ENCODE assay signal across 20 cellular contexts in genomic region chr4:27123769-27124124, GRCh38.
"Had no signal": no experiment of that assay in that cellular context is flagged by ENCODE, and none has a peak within 500 bp of the region (broad histone marks: within the 10 kb centered on the region; RNA-seq: fewer than 3 reads in every experiment).

No MANE protein-coding gene starts in this region.

- DNase-seq: activated CD4-positive, alpha-beta T cell treated with anti-CD3 and anti-CD28 coated beads, Interleukin-2, amount 50 U/mL, for 4 hours; activated gamma-delta T cell treated with Interleukin-2 at 50 U/mL for 16 hours; body of pancreas; effector CD4-positive, alpha-beta T cell; heart left ventricle; left cardiac atrium; lower lobe of right lung; stimulated activated naive B cell treated with anti-CD40 and anti-IgM and Interleukin-4, amounts not matched to agents 10 μg/mL and 1 μg/mL and 100 μg/mL, for 72 hours; upper lobe of right lung; WERI-Rb-1 had no signal

- H3K4me3 ChIP-seq: body of pancreas, coronary artery, esophagus muscularis mucosa, gastroesophageal sphincter, heart left ventricle, lower lobe of right lung, thoracic aorta, upper lobe of right lung had no signal

- H3K4me3 Mint-ChIP-seq: activated T-helper 1 cell treated with anti-CD3 and anti-CD28 coated beads, Interleukin-12 subunit alpha, Interleukin-12 subunit beta, Interleukin-2, Interleukin-4 antibody, amounts not matched to agents 30 ng/mL and 10 ng/mL and 1 ng/mL, durations not matched to agents 14 hours and 24 hours and 36 hours; central memory CD8-positive, alpha-beta T cell; mesothelial cell of epicardium; natural killer cell treated with Interleukin-12 subunit alpha and Interleukin-12 subunit beta and Interleukin-15 and Interleukin-18, amount 100 ng/mL, for 72 hours; stimulated activated naive B cell treated with anti-CD40 and anti-IgM and Interleukin-4, amounts not matched to agents 10 μg/mL and 1 μg/mL and 100 μg/mL, for 72 hours had no signal

- H3K27me3 ChIP-seq: body of pancreas, esophagus muscularis mucosa, gastroesophageal sphincter, upper lobe of right lung had no signal

- H3K27ac Mint-ChIP-seq: activated naive CD4-positive, alpha-beta T cell treated with anti-CD3 and anti-CD28 coated beads, Interleukin-2, amount 50 U/mL, for 72 hours; activated T-helper 1 cell treated with anti-CD3 and anti-CD28 coated beads, Interleukin-12 subunit alpha, Interleukin-12 subunit beta, Interleukin-2, Interleukin-4 antibody, amounts not matched to agents 30 ng/mL and 10 ng/mL and 1 ng/mL, durations not matched to agents 14 hours and 24 hours and 36 hours; mesothelial cell of epicardium; natural killer cell treated with Interleukin-12 subunit alpha and Interleukin-12 subunit beta and Interleukin-15 and Interleukin-18, amount 100 ng/mL, for 72 hours; progenitor cell of endocrine pancreas; stimulated activated naive B cell treated with anti-CD40 and anti-IgM and Interleukin-4, amounts not matched to agents 10 μg/mL and 1 μg/mL and 100 μg/mL, for 72 hours had no signal

- H3K4me1 Mint-ChIP-seq: central memory CD8-positive, alpha-beta T cell; mesothelial cell of epicardium; stimulated activated naive B cell treated with anti-CD40 and anti-IgM and Interleukin-4, amounts not matched to agents 10 μg/mL and 1 μg/mL and 100 μg/mL, for 72 hours had no signal

- H3K27ac ChIP-seq: body of pancreas, coronary artery, esophagus muscularis mucosa, gastroesophageal sphincter, heart left ventricle, lower lobe of right lung, thoracic aorta, upper lobe of right lung, WERI-Rb-1 had no signal

- H3K4me1 ChIP-seq: body of pancreas, esophagus muscularis mucosa, gastroesophageal sphincter, heart left ventricle, lower lobe of right lung, upper lobe of right lung had no signal

- H3K36me3 ChIP-seq: esophagus muscularis mucosa, gastroesophageal sphincter, heart left ventricle, lower lobe of right lung, thoracic aorta, upper lobe of right lung, WERI-Rb-1 had no signal

- H3K27me3 Mint-ChIP-seq: progenitor cell of endocrine pancreas; stimulated activated naive B cell treated with anti-CD40 and anti-IgM and Interleukin-4, amounts not matched to agents 10 μg/mL and 1 μg/mL and 100 μg/mL, for 72 hours had no signal

- ATAC-seq: activated naive CD4-positive, alpha-beta T cell treated with anti-CD3 and anti-CD28 coated beads, Interleukin-2, amount 50 U/mL, for 72 hours; gastroesophageal sphincter; heart left ventricle; left cardiac atrium; lower lobe of right lung; natural killer cell treated with Interleukin-12 subunit alpha and Interleukin-12 subunit beta and Interleukin-15 and Interleukin-18, amount 100 ng/mL, for 72 hours; stimulated activated naive B cell treated with anti-CD40 and anti-IgM and Interleukin-4, amounts not matched to agents 10 μg/mL and 1 μg/mL and 100 μg/mL, for 72 hours; upper lobe of right lung had no signal

- H3K9me3 Mint-ChIP-seq: central memory CD8-positive, alpha-beta T cell; mesothelial cell of epicardium; natural killer cell treated with Interleukin-12 subunit alpha and Interleukin-12 subunit beta and Interleukin-15 and Interleukin-18, amount 100 ng/mL, for 72 hours; stimulated activated naive B cell treated with anti-CD40 and anti-IgM and Interleukin-4, amounts not matched to agents 10 μg/mL and 1 μg/mL and 100 μg/mL, for 72 hours had no signal

- H3K36me3 Mint-ChIP-seq: activated naive CD4-positive, alpha-beta T cell treated with anti-CD3 and anti-CD28 coated beads, Interleukin-2, amount 50 U/mL, for 72 hours; mesothelial cell of epicardium; natural killer cell treated with Interleukin-12 subunit alpha and Interleukin-12 subunit beta and Interleukin-15 and Interleukin-18, amount 100 ng/mL, for 72 hours; stimulated activated naive B cell treated with anti-CD40 and anti-IgM and Interleukin-4, amounts not matched to agents 10 μg/mL and 1 μg/mL and 100 μg/mL, for 72 hours had no signal

- H3K9me3 ChIP-seq: body of pancreas, esophagus muscularis mucosa, gastroesophageal sphincter, heart left ventricle, lower lobe of right lung, thoracic aorta, upper lobe of right lung had no signal
